ENCODE assay signal across 8 cellular contexts in the genomic region with DNA sequence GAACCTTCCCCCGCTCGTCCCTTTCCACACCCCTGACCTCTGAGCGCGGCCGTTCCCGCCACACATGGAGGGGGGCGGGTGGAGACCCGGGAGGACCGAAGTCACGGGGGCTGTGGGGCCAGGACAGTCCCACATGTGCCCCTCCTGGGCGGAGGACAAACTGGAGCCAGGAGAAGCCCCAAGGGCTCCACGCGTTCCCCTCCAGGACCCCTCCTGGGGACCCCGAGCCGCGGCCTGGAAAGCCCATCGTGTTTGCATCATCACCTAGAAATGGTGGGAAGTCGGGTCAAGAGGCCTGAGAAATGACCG. TPM values are rescaled to one million over a fixed set of nuclear protein-coding genes. Genes with fewer than 3 reads are reported as not detected.
A peak's percentile ranks its signal among the peaks of the same experiment; 100 is the strongest.
DNase-seq lines count a peak whose midpoint lies in the region; ATAC-seq and TF ChIP-seq lines count a peak whose summit lies in the region.

No MANE protein-coding gene starts in this region.

- no peak overlapping the region for H3K56ac ChIP-seq in IMR-90 (ENCODE audit: extremely low read depth, insufficient read depth, low read length)

- H3K4ac ChIP-seq in IMR-90 (ENCODE audit: low read depth, low read length) = peak overlapping the region; percentile 29; the same call in 1 of the 2 replicates

- H3K36me3 ChIP-seq in IMR-90 (ENCODE audit: control insufficient read depth, insufficient read depth, low read length) = peaks cover 2% of the 10 kb centered on the region; the same call in 1 of the 2 replicates
- H3K36me3 ChIP-seq in colonic mucosa = no peaks in the 10 kb centered on the region

- no peak overlapping the region for H2BK20ac ChIP-seq in IMR-90 (ENCODE audit: low read depth, low read length)

- no peak overlapping the region for H2AK5ac ChIP-seq in IMR-90 (ENCODE audit: low read depth, low read length)

- peak overlapping the region; percentile 87 for H2AFZ ChIP-seq in IMR-90 (replicated peaks; ENCODE audit: low read length, poor library complexity)

- peaks cover 17% of the 10 kb centered on the region for H3K4me1 ChIP-seq in IMR-90 (ENCODE audit: control insufficient read depth, insufficient read depth, low read length)
- no peaks in the 10 kb centered on the region for H3K4me1 ChIP-seq in colonic mucosa

- DNase-seq in AG04450 (ENCODE audit: low read depth, low spot score) = no peak
- DNase-seq in IMR-90 = no peak
- no peak for DNase-seq in colonic mucosa
- DNase-seq in neural crest cell (ENCODE audit: low read depth, low spot score) = no peak
- DNase-seq in putamen (ENCODE audit: low spot score) = no peak
- DNase-seq in T-helper 9 cell = no peak
- no peak for DNase-seq in Ammon's horn (ENCODE audit: low spot score)

- POLR2A ChIA-PET in AG04450 (lab: Yijun Ruan, JAX) (no interaction called here), IMR-90 (lab: Charles Lee; ENCODE audit: unreplicated experiment) (no interaction called here)

- peaks cover 23% of the 10 kb centered on the region for H3K4me1 Mint-ChIP-seq in neural crest cell

- dilution Hi-C loops in IMR-90 (cut with HindIII; ENCODE audit: low sequenced_read_pairs, unreplicated experiment) = no loop called here

- H3K79me1 ChIP-seq in IMR-90 (ENCODE audit: low read depth in 1 of 2, low read length in 2 of 2) = peaks cover 9 to 27% of the 10 kb centered on the region in 2 experiments

- peak overlapping the region; percentile 55 for H2AK9ac ChIP-seq in IMR-90 (replicated peaks; ENCODE audit: low read depth, low read length, poor library complexity)

- no peak overlapping the region for H4K91ac ChIP-seq in IMR-90 (ENCODE audit: insufficient read depth, low read depth, low read length)

- no peak overlapping the region for H2BK15ac ChIP-seq in IMR-90 (ENCODE audit: low read depth, low read length)

- H3K36me3 Mint-ChIP-seq in neural crest cell (ENCODE audit: low read depth) = no peaks in the 10 kb centered on the region

- H4K20me1 ChIP-seq in IMR-90 (ENCODE audit: insufficient read depth, low read length) = peaks cover 26% of the 10 kb centered on the region

- no peak overlapping the region for H2BK5ac ChIP-seq in IMR-90 (ENCODE audit: low read depth, low read length, poor library complexity, severe bottlenecking)

- H4K5ac ChIP-seq in IMR-90 (ENCODE audit: low read depth, low read length) = no peak overlapping the region; the same call in 1 of the 2 replicates

- no TSS peak for BruUV-seq in IMR-90 (replicated peaks; lab: Mats Ljungman, UMichigan)

- H3K14ac ChIP-seq in IMR-90 (replicated peaks; ENCODE audit: low read depth, low read length) = no peak overlapping the region

- no peak overlapping the region for H3K18ac ChIP-seq in IMR-90 (ENCODE audit: low read depth, low read length)

- CTCF ChIA-PET in AG04450 (lab: Charles Lee) (no interaction called here), IMR-90 (lab: Yijun Ruan, JAX) (no interaction called here)

- H3K27ac ChIP-seq in AG04450 (ENCODE audit: low read depth, low read length) = no peak overlapping the region
- no peak overlapping the region for H3K27ac ChIP-seq in IMR-90 (ENCODE audit: insufficient read depth, low read length)
- no peak overlapping the region for H3K27ac ChIP-seq in colonic mucosa

- H2BK120ac ChIP-seq in IMR-90 (ENCODE audit: low read depth, low read length) = 0 out of 2 replicates have a peak overlapping the region, but pooled peaks have one; percentile 17

- no peak overlapping the region for H3K27ac Mint-ChIP-seq in neural crest cell (ENCODE audit: unreplicated experiment)

- WGBS in IMR-90 (ENCODE audit: extremely low coverage in 2 of 2, insufficient read length in 1 of 2), 2 experiments = 56% methylated on average over 3 of the region's 19 CpGs; no CpG with 5 or more reads in 1 of the 2 experiments

- H3K9me3 ChIP-seq in AG04450 (ENCODE audit: control insufficient read depth, insufficient read depth, low read length) = no peaks in the 10 kb centered on the region
- H3K9me3 ChIP-seq in IMR-90 (ENCODE audit: control insufficient read depth, insufficient read depth, low read length) = no peaks in the 10 kb centered on the region
- no peaks in the 10 kb centered on the region for H3K9me3 ChIP-seq in colonic mucosa

- peak overlapping the region; percentile 47 for H3K4me3 Mint-ChIP-seq in neural crest cell

- TF ChIP-seq RAD21 in IMR-90 (IDR thresholded peaks at IDR 0.05; ENCODE audit: low read length) = no peak

- H3K9ac ChIP-seq in IMR-90 (ENCODE audit: low read depth, low read length) = no peak overlapping the region
- H3K9ac ChIP-seq in colonic mucosa (ENCODE audit: low read depth in 2 of 2, low read length in 2 of 2) = peak overlapping the region; percentile 14 to 52

- peaks cover 18% of the 10 kb centered on the region for H3K27me3 Mint-ChIP-seq in neural crest cell (ENCODE audit: low read depth)

- ATAC-seq in IMR-90 (ENCODE audit: low read depth) (no peak), GM18858 (IDR thresholded peaks at IDR 0.05; ENCODE audit: unreplicated experiment) (no peak)

- H3K23ac ChIP-seq in IMR-90 (ENCODE audit: low read depth, low read length) = no peak overlapping the region

- no peak for TF ChIP-seq POLR2A in IMR-90 (IDR thresholded peaks at IDR 0.05; ENCODE audit: low read depth, low read length)

- TF ChIP-seq CTCF in AG04450 (IDR thresholded peaks at IDR 0.05; ENCODE audit: low read depth, low read length) = no peak
- TF ChIP-seq CTCF in IMR-90 (conservative IDR thresholded peaks at IDR 0.05; ENCODE audit: low read depth, low read length) = no peak
- TF ChIP-seq CTCF in colonic mucosa (IDR thresholded peaks at IDR 0.05) = no peak
- no peak for TF ChIP-seq CTCF in neural crest cell (conservative IDR thresholded peaks at IDR 0.05)

- peak overlapping the region; percentile 55; the same call in 1 of the 2 replicates for H3K4me2 ChIP-seq in IMR-90 (ENCODE audit: low read depth, low read length)

- intact Hi-C loops in IMR-90 (cut with micrococcal nuclease) (no loop called here), colonic mucosa (cut with DNase I) (no loop called here)

- H3K4me3 ChIP-seq in AG04450 (ENCODE audit: low read depth, low read length) (peak overlapping the region; percentile 45; the same call in 1 of the 2 replicates), IMR-90 (ENCODE audit: insufficient read depth, low read depth, low read length) (peak overlapping the region; percentile 99), colonic mucosa (peak overlapping the region; percentile 67)

- peaks cover 11% of the 10 kb centered on the region for H3K9me1 ChIP-seq in IMR-90 (ENCODE audit: insufficient read depth, low read length)

- peak overlapping the region in 1 of 2 experiments; percentile 43; a peak in 2 of 4 replicates for H4K8ac ChIP-seq in IMR-90 (ENCODE audit: low read depth in 2 of 2, low read length in 2 of 2)

- H3K9me3 Mint-ChIP-seq in neural crest cell = no peaks in the 10 kb centered on the region

- no peaks in the 10 kb centered on the region for H3K27me3 ChIP-seq in AG04450 (ENCODE audit: control insufficient read depth, insufficient read depth, low read length)
- H3K27me3 ChIP-seq in IMR-90 (ENCODE audit: control insufficient read depth, insufficient read depth, low read length) = no peaks in the 10 kb centered on the region
- H3K27me3 ChIP-seq in colonic mucosa = no peaks in the 10 kb centered on the region

- in situ Hi-C loops in IMR-90 (cut with MboI; ENCODE audit: low sequenced_read_pairs) = no loop called here

TF ChIP-seq in IMR-90, 13 proteins besides CTCF, POLR2A, EP300 and RAD21:
- TF ChIP-seq RFX5 (IDR thresholded peaks at IDR 0.05; ENCODE audit: low read depth, low read length) = no peak
- no peak for TF ChIP-seq MAFK (IDR thresholded peaks at IDR 0.05; ENCODE audit: low read depth, low read length)
- no peak for TF ChIP-seq MAZ (IDR thresholded peaks at IDR 0.05; ENCODE audit: borderline replicate concordance, low read depth, low read length)
- TF ChIP-seq CEBPB (IDR thresholded peaks at IDR 0.05; ENCODE audit: low read depth, low read length) = no peak
- TF ChIP-seq RCOR1 (IDR thresholded peaks at IDR 0.05; ENCODE audit: insufficient replicate concordance, low read length) = no peak
- TF ChIP-seq, protein P1, sequence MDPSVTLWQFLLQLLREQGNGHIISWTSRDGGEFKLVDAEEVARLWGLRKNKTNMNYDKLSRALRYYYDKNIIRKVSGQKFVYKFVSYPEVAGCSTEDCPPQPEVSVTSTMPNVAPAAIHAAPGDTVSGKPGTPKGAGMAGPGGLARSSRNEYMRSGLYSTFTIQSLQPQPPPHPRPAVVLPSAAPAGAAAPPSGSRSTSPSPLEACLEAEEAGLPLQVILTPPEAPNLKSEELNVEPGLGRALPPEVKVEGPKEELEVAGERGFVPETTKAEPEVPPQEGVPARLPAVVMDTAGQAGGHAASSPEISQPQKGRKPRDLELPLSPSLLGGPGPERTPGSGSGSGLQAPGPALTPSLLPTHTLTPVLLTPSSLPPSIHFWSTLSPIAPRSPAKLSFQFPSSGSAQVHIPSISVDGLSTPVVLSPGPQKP (IDR thresholded peaks at IDR 0.05; ENCODE audit: borderline replicate concordance, low read depth, low read length) = no peak

RNA-seq across cellular contexts. Expression of a gene that starts 0.6 kb away (rescaled TPM):
- polyA plus RNA-seq in AG04450 (2011; rRNA removed) = 64.3 and 71.2 TPM in 2 replicates
- 94.2 and 133 TPM in 2 replicates for polyA minus RNA-seq in AG04450 (2011; rRNA and poly(A)+ RNA removed)
- total RNA-seq in IMR-90 (2012; rRNA removed) = 24.7 and 28.3 TPM in 2 replicates
- polyA plus RNA-seq in IMR-90 (2012; rRNA removed) = 79.7 and 111 TPM in 2 replicates
- 97.0 and 129 TPM in 2 replicates for polyA plus RNA-seq in IMR-90 (2012; cell fraction: cytosol; rRNA removed)
- 96.8 and 177 TPM in 2 replicates for polyA plus RNA-seq in IMR-90 (2012; cell fraction: nucleus; rRNA removed; ENCODE audit: low replicate concordance)
- total RNA-seq in colonic mucosa = 100 to 1,000 TPM; 243 to 326 TPM
- 57.4 and 59.7 TPM in 2 replicates for total RNA-seq in neural crest cell

Comparison
In these comparisons a context has a peak if more than half of its experiments do, and no peak if none do; other contexts are left out.
1. H3K4me3 ChIP-seq: peak in every context shown above with its lines; median percentile 99 in IMR-90; 67 in colonic mucosa; 45 in AG04450.